Comparison of ENCODE assay signal across 25 cellular contexts in genomic region chr11:36997656-36998055, GRCh38.
"Had no signal": no experiment of that assay in that cellular context is flagged by ENCODE, and none has a peak within 500 bp of the region (broad histone marks: within the 10 kb centered on the region; RNA-seq: fewer than 3 reads in every experiment).

No MANE protein-coding gene starts in this region.

- ATAC-seq: effector memory CD8-positive, alpha-beta T cell; esophagus mucosa; foreskin keratinocyte; gastrocnemius medialis; gastroesophageal sphincter; heart left ventricle; heart right ventricle had no signal

- H2AFZ ChIP-seq: hepatocyte had no signal

- H3K79me2 ChIP-seq: hepatocyte had no signal

- DNase-seq: cortex of kidney; dermis blood vessel endothelial cell; dorsolateral prefrontal cortex; effector CD4-positive, alpha-beta T cell; effector CD8-positive, alpha-beta T cell; effector memory CD4-positive, alpha-beta T cell; effector memory CD8-positive, alpha-beta T cell; endodermal cell; erythroblast; esophagus squamous epithelium; foreskin fibroblast; foreskin keratinocyte; foreskin melanocyte; gastrocnemius medialis; glutamatergic neuron; head of caudate nucleus; heart left ventricle; heart right ventricle; hippocampal formation had no signal

- H3K36me3 ChIP-seq: esophagus muscularis mucosa, esophagus squamous epithelium, gastrocnemius medialis, gastroesophageal sphincter, heart left ventricle, heart right ventricle had no signal

- H3K9me3 ChIP-seq: esophagus muscularis mucosa, esophagus squamous epithelium, gastrocnemius medialis, gastroesophageal sphincter, heart left ventricle, heart right ventricle had no signal

- H3K27ac ChIP-seq: coronary artery, dorsolateral prefrontal cortex, epithelial cell of prostate, esophagus muscularis mucosa, esophagus squamous epithelium, foreskin keratinocyte, gastrocnemius medialis, gastroesophageal sphincter, heart left ventricle, heart right ventricle, hepatocyte had no signal

- H3K27me3 ChIP-seq: dorsolateral prefrontal cortex, esophagus muscularis mucosa, esophagus squamous epithelium, foreskin keratinocyte, gastrocnemius medialis, gastroesophageal sphincter, hepatocyte had no signal

- H3K4me1 ChIP-seq: esophagus muscularis mucosa, esophagus squamous epithelium, foreskin keratinocyte, gastrocnemius medialis, gastroesophageal sphincter, heart left ventricle, heart right ventricle had no signal

- H3K4me3 ChIP-seq: coronary artery, dorsolateral prefrontal cortex, esophagus muscularis mucosa, esophagus squamous epithelium, gastrocnemius medialis, gastroesophageal sphincter, heart left ventricle, heart right ventricle, hepatocyte had no signal

- H3K4me2 ChIP-seq: hepatocyte had no signal
